ENCODE assay signal across 28 cellular contexts in genomic region chr4:148124512-148124911, GRCh38.
"Had no signal": no experiment of that assay in that cellular context is flagged by ENCODE, and none has a peak within 500 bp of the region (broad histone marks: within the 10 kb centered on the region; RNA-seq: fewer than 3 reads in every experiment).

No MANE protein-coding gene starts in this region.

- H3K9me3 ChIP-seq: prostate gland, testis, thyroid gland had no signal

- H3K27me3 ChIP-seq: pancreas, stomach, testis, thyroid gland, transverse colon, upper lobe of left lung had no signal

- H3K4me3 ChIP-seq: left ventricle myocardium inferior, lung, mucosa of descending colon, pancreas, prostate gland, skin epidermis, stomach, testis, thyroid gland, transverse colon, upper lobe of left lung had no signal

- ATAC-seq: left colon; mucosa of descending colon; naive thymus-derived CD8-positive, alpha-beta T cell; pancreas; right cardiac atrium; sciatic nerve; stimulated activated naive B cell treated with anti-CD40 and anti-IgM and Interleukin-4, amounts not matched to agents 10 μg/mL and 1 μg/mL and 100 μg/mL, for 72 hours; stimulated activated naive CD8-positive, alpha-beta T cell treated with anti-CD3 and anti-CD28 coated beads, Interleukin-15, Interleukin-2, amounts not matched to agents 100 U/mL and 50 U/mL, for 24 hours had no signal

- DNase-seq: hypothalamus; immature natural killer cell; kidney; left colon; left ventricle myocardium inferior; midbrain; mucosa of descending colon; naive thymus-derived CD8-positive, alpha-beta T cell; nucleus accumbens; pancreas; posterior cingulate gyrus; retina; right cardiac atrium; stimulated activated CD4-positive, alpha-beta T cell treated with anti-CD3 and anti-CD28 coated beads, Interleukin-12 subunit alpha, Interleukin-12 subunit beta, amount 100 ng/mL, for 4 hours; stimulated activated CD4-positive, alpha-beta T cell treated with anti-CD3 and anti-CD28 coated beads, Interleukin-15, amount 100 ng/mL, for 24 hours; stimulated activated CD4-positive, alpha-beta T cell treated with anti-CD3 and anti-CD28 coated beads, Interleukin-2, amount 100 ng/mL, for 24 hours; stimulated activated CD4-positive, alpha-beta T cell treated with anti-CD3 and anti-CD28 coated beads, Interleukin-4, amount 100 ng/mL, for 1 hour; stimulated activated naive B cell treated with anti-CD40 and anti-IgM and Interleukin-4, amounts not matched to agents 10 μg/mL and 1 μg/mL and 100 μg/mL, for 72 hours; stimulated activated naive CD8-positive, alpha-beta T cell treated with anti-CD3 and anti-CD28 coated beads, Interleukin-15, Interleukin-2, amounts not matched to agents 100 U/mL and 50 U/mL, for 24 hours; stomach; testis; thyroid gland; transverse colon; upper lobe of left lung had no signal

- H3K36me3 ChIP-seq: prostate gland, thyroid gland had no signal
